In the genomic region with DNA sequence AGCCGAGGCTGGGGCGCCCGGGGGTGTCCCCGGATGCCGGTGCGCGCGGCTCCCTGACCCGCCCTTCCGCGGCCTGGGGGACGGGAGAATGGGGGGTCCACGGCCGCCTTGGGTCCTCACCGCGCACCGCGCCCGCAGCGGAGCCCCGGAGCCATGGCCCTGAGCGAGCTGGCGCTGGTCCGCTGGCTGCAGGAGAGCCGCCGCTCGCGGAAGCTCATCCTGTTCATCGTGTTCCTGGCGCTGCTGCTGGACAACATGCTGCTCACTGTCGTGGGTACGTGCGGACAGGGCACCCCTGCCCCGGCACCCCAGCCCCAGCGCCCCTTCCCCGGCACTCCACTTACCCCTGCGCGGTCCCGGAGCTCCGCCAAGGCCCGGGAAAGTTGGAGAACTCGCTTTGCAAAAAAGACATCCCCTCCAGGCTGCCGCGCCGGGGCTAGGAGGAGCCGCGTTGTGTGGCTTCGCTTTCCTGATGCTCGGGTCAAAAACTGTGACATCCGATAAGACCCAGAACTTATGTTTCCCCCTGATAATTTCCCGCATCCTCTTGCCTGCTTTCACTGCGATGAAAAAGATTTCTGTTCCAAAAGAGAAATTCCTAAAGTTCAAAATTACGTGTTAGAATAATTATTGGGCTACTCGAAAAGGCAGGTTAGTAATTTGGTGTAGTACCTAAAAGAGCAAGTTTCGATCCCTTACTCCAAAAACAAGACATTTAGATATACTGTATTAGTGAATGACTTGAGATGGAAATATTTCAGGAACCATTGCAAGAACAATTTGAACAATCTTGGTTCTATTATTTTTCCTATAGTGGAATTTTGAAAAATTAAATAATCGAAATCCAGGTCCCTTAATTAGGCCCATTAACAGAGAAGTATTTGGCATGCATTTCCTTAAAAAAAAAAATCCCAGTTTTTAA, we compare ENCODE assay signal across 8 cellular contexts. TPM values are rescaled to one million over a fixed set of nuclear protein-coding genes. Genes with fewer than 3 reads are reported as not detected.
DNase-seq lines count a peak whose midpoint lies in the region; FAIRE-seq and TF ChIP-seq lines count a peak whose summit lies in the region.
"Had no signal": no experiment of that assay in that cellular context is flagged by ENCODE, and none has a peak within 500 bp of the region (broad histone marks: within the 10 kb centered on the region; RNA-seq: fewer than 3 reads in every experiment).

No MANE protein-coding gene starts in this region.

- H3K4me1 ChIP-seq in neutrophil (ENCODE audit: control insufficient read depth in 1 of 2, insufficient read depth in 1 of 2, low read depth in 1 of 2, low read length in 1 of 2) = peaks cover 22 to 47% of the 10 kb centered on the region in 2 experiments

- no peaks in the 10 kb centered on the region for H3K9me3 ChIP-seq in neutrophil

- H3K27me3 ChIP-seq in neutrophil = peaks cover 47% of the 10 kb centered on the region

- no peak for FAIRE-seq in GM12892 (lab: Jason Lieb, UNC)
- FAIRE-seq in frontal cortex (lab: Jason Lieb, UNC) = no peak

- DNase-seq in EH (ENCODE audit: low read depth) (peak; percentile 9), NCI-H69 (lab: John Stamatoyannopoulos, UW) (peak; percentile 58), fibroblast of villous mesenchyme (ENCODE audit: low read depth) (peak; percentile 5), GM12892 (ENCODE audit: insufficient read length) (no peak), frontal cortex (ENCODE audit: low spot score in 2 of 2) (no peak), substantia nigra (lab: John Stamatoyannopoulos, UW) (no peak)
- DNase-seq: NCI-H524 treated with DMSO at 0.1 percent for 48 hours had no signal

- TF ChIP-seq POLR2A in GM12892 (IDR thresholded peaks at IDR 0.05; ENCODE audit: low read depth, low read length) = no peak

- no peak overlapping the region for H3K27ac ChIP-seq in neutrophil
- no peak overlapping the region for H3K27ac ChIP-seq in substantia nigra (ENCODE audit: low read depth, low read length, poor library complexity, severe bottlenecking)

- H3K36me3 ChIP-seq in neutrophil = no peaks in the 10 kb centered on the region

- no peak overlapping the region for H3K4me3 ChIP-seq in fibroblast of villous mesenchyme (ENCODE audit: low read depth, low read length)
- peak overlapping the region; percentile 50 to 85 for H3K4me3 ChIP-seq in neutrophil (ENCODE audit: low read depth in 1 of 2, low read length in 1 of 2)

- TF ChIP-seq CTCF in fibroblast of villous mesenchyme (IDR thresholded peaks at IDR 0.05; ENCODE audit: insufficient read depth, low read depth, low read length) = no peak
- TF ChIP-seq CTCF in neutrophil (IDR thresholded peaks at IDR 0.05) = no peak

RNA-seq across cellular contexts. Expression of gene SLC18A2, which starts 0.9 kb away (rescaled TPM):
- total RNA-seq in fibroblast of villous mesenchyme = under 0.01 TPM in 1 of 2 replicates, not detected in the other
- not detected for polyA plus RNA-seq in GM12892 (2012; ENCODE audit: missing spikeins)
- total RNA-seq in frontal cortex = under 0.01 TPM

RNA-seq across cellular contexts. Expression of gene KCNK18, which starts 44.5 kb away (rescaled TPM):
- total RNA-seq in fibroblast of villous mesenchyme (not detected in 2 replicates), frontal cortex (not detected)
- polyA plus RNA-seq in GM12892 (2012; ENCODE audit: missing spikeins) = not detected

Comparison
In these comparisons a context has a peak if more than half of its experiments do, and no peak if none do; other contexts are left out.
1. DNase-seq: peak in EH (single experiment), NCI-H69 (single experiment) and fibroblast of villous mesenchyme (single experiment); none in GM12892 (single experiment), frontal cortex (0 of 2) and substantia nigra (0 of 49).